Comparison of ENCODE assay signal across 19 cellular contexts in genomic region chr2:122238006-122238559, GRCh38.
"Had no signal": no experiment of that assay in that cellular context is flagged by ENCODE, and none has a peak within 500 bp of the region (broad histone marks: within the 10 kb centered on the region; RNA-seq: fewer than 3 reads in every experiment).

No MANE protein-coding gene starts in this region.

- H3K27me3 Mint-ChIP-seq: activated CD4-positive, alpha-beta T cell treated with anti-CD3 and anti-CD28 coated beads for 36 hours; activated naive CD8-positive, alpha-beta T cell had no signal

- H3K4me1 ChIP-seq: gastroesophageal sphincter, heart left ventricle, pancreas, sigmoid colon, testis had no signal

- H3K9me3 Mint-ChIP-seq: type B pancreatic cell, WTC11 had no signal

- H3K4me3 Mint-ChIP-seq: activated CD4-positive, alpha-beta T cell treated with anti-CD3 and anti-CD28 coated beads for 36 hours; activated naive CD8-positive, alpha-beta T cell; immature natural killer cell; naive thymus-derived CD8-positive, alpha-beta T cell; stimulated activated effector memory CD8-positive, alpha-beta T cell treated with anti-CD3 and anti-CD28 coated beads, Interleukin-12 subunit alpha, Interleukin-12 subunit beta, amount 100 ng/mL, for 72 hours; type B pancreatic cell; WTC11 had no signal

- H3K4me3 ChIP-seq: gastroesophageal sphincter, heart left ventricle, pancreas, sigmoid colon, testis had no signal

- H3K36me3 ChIP-seq: gastroesophageal sphincter, heart left ventricle, pancreas, sigmoid colon had no signal

- H3K36me3 Mint-ChIP-seq: activated naive CD8-positive, alpha-beta T cell; immature natural killer cell; naive thymus-derived CD8-positive, alpha-beta T cell; stimulated activated effector memory CD8-positive, alpha-beta T cell treated with anti-CD3 and anti-CD28 coated beads, Interleukin-12 subunit alpha, Interleukin-12 subunit beta, amount 100 ng/mL, for 72 hours; type B pancreatic cell; WTC11 had no signal

- H3K4me1 Mint-ChIP-seq: activated CD4-positive, alpha-beta T cell treated with anti-CD3 and anti-CD28 coated beads for 36 hours; immature natural killer cell; naive thymus-derived CD8-positive, alpha-beta T cell; stimulated activated effector memory CD8-positive, alpha-beta T cell treated with anti-CD3 and anti-CD28 coated beads, Interleukin-12 subunit alpha, Interleukin-12 subunit beta, amount 100 ng/mL, for 72 hours; WTC11 had no signal

- H3K27ac Mint-ChIP-seq: activated CD4-positive, alpha-beta T cell treated with anti-CD3 and anti-CD28 coated beads for 36 hours; activated naive CD8-positive, alpha-beta T cell; immature natural killer cell; naive thymus-derived CD8-positive, alpha-beta T cell; stimulated activated effector memory CD8-positive, alpha-beta T cell treated with anti-CD3 and anti-CD28 coated beads, Interleukin-12 subunit alpha, Interleukin-12 subunit beta, amount 100 ng/mL, for 72 hours; type B pancreatic cell; WTC11 had no signal

- DNase-seq: activated CD4-positive, alpha-beta T cell treated with anti-CD3 and anti-CD28 coated beads for 36 hours; activated CD4-positive, alpha-beta T cell treated with anti-CD3 and anti-CD28 coated beads, Interleukin-2, amount 50 U/mL, for 48 hours; activated T-cell treated with anti-CD3 and anti-CD28 coated beads for 4 hours; effector CD4-positive, alpha-beta T cell; heart left ventricle; immature natural killer cell; left cardiac atrium; mesenchymal stem cell; naive thymus-derived CD8-positive, alpha-beta T cell; pancreas; sigmoid colon; stimulated activated CD4-positive, alpha-beta T cell treated with anti-CD3 and anti-CD28 coated beads, Interleukin-4, amount 100 ng/mL, for 24 hours; testis had no signal

- H3K27ac ChIP-seq: gastroesophageal sphincter, heart left ventricle, pancreas, sigmoid colon, testis had no signal

- H3K9me3 ChIP-seq: gastroesophageal sphincter, heart left ventricle, pancreas, sigmoid colon, testis had no signal

- ATAC-seq: activated CD4-positive, alpha-beta T cell treated with anti-CD3 and anti-CD28 coated beads for 36 hours; esophagus mucosa; gastroesophageal sphincter; heart left ventricle; left cardiac atrium; naive thymus-derived CD8-positive, alpha-beta T cell; stimulated activated effector memory CD8-positive, alpha-beta T cell treated with anti-CD3 and anti-CD28 coated beads, Interleukin-12 subunit alpha, Interleukin-12 subunit beta, amount 100 ng/mL, for 72 hours; WTC11 had no signal
